In the genomic region with DNA sequence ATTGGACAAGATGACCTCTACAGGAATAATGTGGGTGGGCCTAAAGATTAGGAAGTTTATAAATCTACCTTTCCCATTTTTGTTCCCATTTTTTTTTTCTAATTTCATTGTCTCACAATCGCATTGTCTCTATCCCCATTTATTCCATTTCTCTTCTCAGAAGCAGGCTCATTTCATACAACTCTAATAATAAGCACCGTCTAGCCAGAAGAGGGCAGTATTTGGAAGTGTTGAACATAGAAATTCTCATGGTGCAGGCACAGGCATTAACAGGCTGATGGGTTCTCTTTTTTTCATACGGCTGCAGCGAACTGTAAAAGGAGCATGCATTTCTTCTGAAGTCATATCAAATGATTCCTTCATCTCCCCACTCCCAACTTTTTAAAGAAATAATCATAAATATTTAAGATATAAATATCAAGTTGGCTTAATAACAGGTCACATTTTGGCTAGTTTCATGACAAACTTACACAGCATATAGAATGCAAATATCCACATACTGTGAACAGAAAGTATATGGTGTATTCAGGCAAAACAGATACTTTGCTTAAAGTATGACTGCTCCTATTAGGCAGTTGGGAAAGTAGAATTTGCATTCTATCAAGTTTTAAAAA, we compare ENCODE assay signal across 9 cellular contexts.
DNase-seq lines count a peak whose midpoint lies in the region; ATAC-seq and TF ChIP-seq lines count a peak whose summit lies in the region.
"Had no signal": no experiment of that assay in that cellular context is flagged by ENCODE, and none has a peak within 500 bp of the region (broad histone marks: within the 10 kb centered on the region; RNA-seq: fewer than 3 reads in every experiment).

No MANE protein-coding gene starts in this region.

- H3K14ac ChIP-seq in mesenchymal stem cell (ENCODE audit: low read length in 2 of 2): no peak overlapping the region

- H3K27ac ChIP-seq in PC-9: no peak overlapping the region
- H3K27ac ChIP-seq in dorsolateral prefrontal cortex: no peak overlapping the region
- H3K27ac ChIP-seq in mesenchymal stem cell (ENCODE audit: low read length, poor library complexity, severe bottlenecking): no peak overlapping the region

- no peak overlapping the region for H2BK120ac ChIP-seq in mesenchymal stem cell (ENCODE audit: low read depth, low read length)

- H3K4me1 Mint-ChIP-seq in activated T-cell treated with anti-CD3 and anti-CD28 coated beads, Interleukin-2, amount 50 U/mL, for 72 hours (ENCODE audit: low read depth): no peaks in the 10 kb centered on the region

- H3K79me2 ChIP-seq in PC-9 (ENCODE audit: low read depth): no peaks in the 10 kb centered on the region

- peak; percentile 38 to 45 for ATAC-seq in activated T-cell treated with anti-CD3 and anti-CD28 coated beads, Interleukin-2, amount 50 U/mL, for 72 hours (replicated peaks in 1 of 2)

- H3K4me3 ChIP-seq in HAP-1: no peak overlapping the region
- H3K4me3 ChIP-seq in PC-9: no peak overlapping the region
- H3K4me3 ChIP-seq in dorsolateral prefrontal cortex: peak overlapping the region in 8 of 59 donors; percentile 3 to 47 (median 32)
- no peak overlapping the region for H3K4me3 ChIP-seq in mesenchymal stem cell (ENCODE audit: insufficient read depth in 1 of 2, low read depth in 1 of 2, low read length in 2 of 2)

- no peak overlapping the region for H3K27ac Mint-ChIP-seq in activated T-cell treated with anti-CD3 and anti-CD28 coated beads, Interleukin-2, amount 50 U/mL, for 72 hours
- H3K27ac Mint-ChIP-seq: stimulated activated naive CD8-positive, alpha-beta T cell treated with anti-CD3 and anti-CD28 coated beads, Interleukin-15, Interleukin-2, amounts not matched to agents 100 ng/mL and 50 ng/mL, for 24 hours had no signal

- H2BK12ac ChIP-seq in mesenchymal stem cell (ENCODE audit: low read length in 2 of 2): no peak overlapping the region

- peaks cover 50% of the 10 kb centered on the region for H3K27me3 Mint-ChIP-seq in activated T-cell treated with anti-CD3 and anti-CD28 coated beads, Interleukin-2, amount 50 U/mL, for 72 hours (ENCODE audit: low read depth)

- no peaks in the 10 kb centered on the region for H3F3A ChIP-seq in PC-9 (ENCODE audit: insufficient read depth, low read depth)

- CTCF ChIA-PET in PC-9 (lab: Charles Lee): no interaction called here

- H3K4me3 Mint-ChIP-seq in activated T-cell treated with anti-CD3 and anti-CD28 coated beads, Interleukin-2, amount 50 U/mL, for 72 hours: no peak overlapping the region
- H3K4me3 Mint-ChIP-seq: stimulated activated naive CD8-positive, alpha-beta T cell treated with anti-CD3 and anti-CD28 coated beads, Interleukin-15, Interleukin-2, amounts not matched to agents 100 ng/mL and 50 ng/mL, for 24 hours had no signal

- H4K8ac ChIP-seq in mesenchymal stem cell (ENCODE audit: low read length): no peak overlapping the region

- no peak overlapping the region for H2BK5ac ChIP-seq in mesenchymal stem cell (ENCODE audit: low read depth, low read length, poor library complexity, severe bottlenecking)

- in situ Hi-C loops in HAP-1 (cut with MboI; ENCODE audit: low sequenced_read_pairs): loop anchor here (5.0 to 10.0 kb wide), 2 partner anchors 229 to 302 kb away; no protein-coding TSS in a partner anchor

- H3K18ac ChIP-seq in mesenchymal stem cell (ENCODE audit: low read depth in 1 of 2, low read length in 2 of 2): no peak overlapping the region

- intact Hi-C loops in PC-9 (cut with micrococcal nuclease; ENCODE audit: unreplicated experiment): loop anchor here (10.0 kb wide), 2 partner anchors 312 to 1172 kb away; no protein-coding TSS in a partner anchor
- intact Hi-C loops in dorsolateral prefrontal cortex (cut with DNase I): loop anchor here (2.0 to 10.0 kb wide), 3 partner anchors 222 to 302 kb away; no protein-coding TSS in a partner anchor

- no peaks in the 10 kb centered on the region for H3K9me2 ChIP-seq in PC-9 (ENCODE audit: insufficient read depth)

- no TSS peak for BruUV-seq in PC-9 (replicated peaks; lab: Mats Ljungman, UMichigan)

- H3K9me3 ChIP-seq in HAP-1 (no peaks in the 10 kb centered on the region), PC-9 (ENCODE audit: insufficient read depth, low read depth) (no peaks in the 10 kb centered on the region), mesenchymal stem cell (ENCODE audit: control insufficient read depth, low read length) (no peaks in the 10 kb centered on the region)

- H3K4me2 ChIP-seq in PC-9 (no peak overlapping the region), mesenchymal stem cell (ENCODE audit: low read length, poor library complexity, severe bottlenecking) (no peak overlapping the region)

- TF ChIP-seq CTCF in PC-9 (conservative IDR thresholded peaks at IDR 0.05) (peak; percentile 73), dorsolateral prefrontal cortex (IDR thresholded peaks at IDR 0.05 in 54 of 56, conservative IDR thresholded peaks at IDR 0.05 in 2 of 56; ENCODE audit: low read depth in 1 of 56, partially characterized antibody in 56 of 56) (peak; percentile 58 to 85 (median 71))

- H4K20me1 ChIP-seq in PC-9 (ENCODE audit: insufficient read depth): no peaks in the 10 kb centered on the region

- no peak overlapping the region for H2BK15ac ChIP-seq in mesenchymal stem cell (ENCODE audit: low read depth, poor library complexity, severe bottlenecking)

- POLR2A ChIA-PET in PC-9 (lab: Charles Lee; ENCODE audit: unreplicated experiment): no interaction called here

- no peaks in the 10 kb centered on the region for H3K36me3 ChIP-seq in HAP-1 (replicated peaks)
- no peaks in the 10 kb centered on the region for H3K36me3 ChIP-seq in PC-9 (ENCODE audit: low read depth)
- H3K36me3 ChIP-seq in mesenchymal stem cell (ENCODE audit: control insufficient read depth in 1 of 2, insufficient read depth in 2 of 2, low read depth in 1 of 2, low read length in 2 of 2): no peaks in the 10 kb centered on the region

- WGBS in mesenchymal stem cell: 29% methylated on average over 3 of the region's 4 CpGs

- H3K27me3 ChIP-seq in HAP-1 (ENCODE audit: low read depth): no peaks in the 10 kb centered on the region
- no peaks in the 10 kb centered on the region for H3K27me3 ChIP-seq in PC-9 (ENCODE audit: insufficient read depth, low read depth)
- no peaks in the 10 kb centered on the region for H3K27me3 ChIP-seq in dorsolateral prefrontal cortex
- H3K27me3 ChIP-seq in mesenchymal stem cell (ENCODE audit: control insufficient read depth in 1 of 2, insufficient read depth in 1 of 2, low read length in 2 of 2): no peaks in the 10 kb centered on the region

- peak in 1 of 2 donors; percentile 4 for DNase-seq in activated T-cell treated with anti-CD3 and anti-CD28 coated beads, Interleukin-2, amount 50 U/mL, for 72 hours
- no peak for DNase-seq in activated T-cell treated with anti-CD3 and anti-CD28 coated beads, Interleukin-2, amount 50 U/mL, for 1 hour
- DNase-seq in HAP-1 (ENCODE audit: low spot score in 2 of 2) (peak; percentile 71 to 78), Kasumi-1 (lab: John Stamatoyannopoulos, UW) (peak; percentile 88 to 93), PC-9 (peak; percentile 7 to 39), dorsolateral prefrontal cortex (peak in 2 of 10 donors; percentile 15 to 47), mesenchymal stem cell (peak; percentile 71), GM19240 (ENCODE audit: insufficient read length, low spot score) (no peak)

- no peak overlapping the region for H3K23ac ChIP-seq in mesenchymal stem cell (ENCODE audit: low read length in 2 of 2)

- H3K4me1 ChIP-seq in HAP-1 (peaks cover 3% of the 10 kb centered on the region; the same call in 1 of the 2 replicates), PC-9 (replicated peaks; ENCODE audit: insufficient read depth) (no peaks in the 10 kb centered on the region), mesenchymal stem cell (ENCODE audit: control insufficient read depth, insufficient read depth, low read depth, low read length) (no peaks in the 10 kb centered on the region)

- no peaks in the 10 kb centered on the region for H3K9me3 Mint-ChIP-seq in activated T-cell treated with anti-CD3 and anti-CD28 coated beads, Interleukin-2, amount 50 U/mL, for 72 hours
- H3K9me3 Mint-ChIP-seq: stimulated activated naive CD8-positive, alpha-beta T cell treated with anti-CD3 and anti-CD28 coated beads, Interleukin-15, Interleukin-2, amounts not matched to agents 100 ng/mL and 50 ng/mL, for 24 hours had no signal

- H3K79me1 ChIP-seq in mesenchymal stem cell (replicated peaks; ENCODE audit: low read length, poor library complexity, severe bottlenecking): no peaks in the 10 kb centered on the region

- no peaks in the 10 kb centered on the region for H3K36me3 Mint-ChIP-seq in activated T-cell treated with anti-CD3 and anti-CD28 coated beads, Interleukin-2, amount 50 U/mL, for 72 hours (ENCODE audit: insufficient read depth in 2 of 2)

- H4K91ac ChIP-seq in mesenchymal stem cell (ENCODE audit: low read length): no peak overlapping the region

- no peak overlapping the region for H3K4ac ChIP-seq in mesenchymal stem cell (ENCODE audit: low read depth in 1 of 2, low read length in 2 of 2)

- no peak overlapping the region for H2AK5ac ChIP-seq in mesenchymal stem cell (ENCODE audit: low read length, severe bottlenecking)

- H2AFZ ChIP-seq in PC-9 (no peak overlapping the region), mesenchymal stem cell (ENCODE audit: low read depth, low read length) (no peak overlapping the region)

- peak overlapping the region; percentile 40 for H3K9ac ChIP-seq in mesenchymal stem cell (ENCODE audit: low read length)

Comparison
In these comparisons a context has a peak if more than half of its experiments do, and no peak if none do; other contexts are left out.
1. DNase-seq: peak in HAP-1 (2 of 2), Kasumi-1 (2 of 2), PC-9 (2 of 2) and mesenchymal stem cell (single experiment); none in activated T-cell treated with anti-CD3 and anti-CD28 coated beads, Interleukin-2, amount 50 U/mL, for 1 hour (single experiment) and GM19240 (single experiment).